In the genomic region with DNA sequence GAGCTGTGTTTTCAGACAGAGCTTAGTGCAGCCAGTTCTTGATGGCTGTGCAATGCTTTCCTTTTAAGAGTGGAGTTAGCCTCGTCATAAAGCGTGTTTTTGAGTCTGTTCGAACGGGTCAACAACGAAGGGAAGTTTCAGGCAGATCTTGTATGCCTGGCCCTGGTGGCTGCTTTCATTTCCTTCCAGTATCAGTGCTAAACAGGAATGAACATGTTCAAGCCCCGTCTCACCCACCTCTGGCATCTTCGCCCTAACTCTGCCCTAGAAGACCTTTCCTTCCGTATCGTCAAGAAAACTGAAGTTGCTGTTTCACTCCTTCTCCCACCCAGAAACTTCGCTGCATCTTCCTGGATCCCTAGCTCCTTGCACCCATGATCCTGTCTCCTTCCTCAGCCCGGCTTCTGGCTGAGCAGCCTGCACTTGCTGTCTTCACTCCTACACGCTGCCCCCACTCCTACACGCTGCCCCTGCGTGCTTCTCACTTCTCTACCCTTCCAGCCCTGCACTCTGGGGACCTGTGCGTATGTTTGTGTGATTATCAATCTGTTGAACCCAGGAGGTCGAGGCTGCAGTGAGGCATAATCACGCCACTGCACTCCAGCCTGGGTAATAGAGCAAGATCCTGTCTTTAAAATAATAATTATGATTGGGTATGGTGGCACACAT, we compare ENCODE assay signal across 8 cellular contexts. TPM values are rescaled to one million over a fixed set of nuclear protein-coding genes. Genes with fewer than 3 reads are reported as not detected.
A peak's percentile ranks its signal among the peaks of the same experiment; 100 is the strongest.
DNase-seq lines count a peak whose midpoint lies in the region; ATAC-seq, FAIRE-seq and TF ChIP-seq lines count a peak whose summit lies in the region.

No MANE protein-coding gene starts in this region.

- ATAC-seq in GM21619 (IDR thresholded peaks at IDR 0.05; ENCODE audit: unreplicated experiment), result no peak
- ATAC-seq in left lobe of liver, result no peak
- no peak for ATAC-seq in GM21423 (IDR thresholded peaks at IDR 0.05; ENCODE audit: unreplicated experiment)

- H3K9ac ChIP-seq in BLaER1 treated with 17β-estradiol and CSF1 and Interleukin-3, amounts not matched to agents 10 nM and 100 nM, result peak overlapping the region in 6 of 11 experiments; percentile 1 to 22 (median 8); a peak in 4 of 22 replicates
- no peak overlapping the region for H3K9ac ChIP-seq in neural progenitor cell

- H3K27me3 ChIP-seq in BLaER1 treated with 17β-estradiol and CSF1 and Interleukin-3, amounts not matched to agents 10 nM and 100 nM, result no peaks in the 10 kb centered on the region
- H3K27me3 ChIP-seq in bronchial epithelial cell (ENCODE audit: control insufficient read depth, insufficient read depth, low read length), result no peaks in the 10 kb centered on the region
- H3K27me3 ChIP-seq in neural progenitor cell, result no peaks in the 10 kb centered on the region

- H3K4me1 Mint-ChIP-seq in neural progenitor cell, result peaks cover 32% of the 10 kb centered on the region

- H3K36me3 ChIP-seq in BLaER1 treated with 17β-estradiol and CSF1 and Interleukin-3, amounts not matched to agents 10 nM and 100 nM, result peaks cover 17 to 54% (median 36%) of the 10 kb centered on the region in 11 experiments
- H3K36me3 ChIP-seq in bronchial epithelial cell (ENCODE audit: control insufficient read depth, insufficient read depth, low read length) (peaks cover 8% of the 10 kb centered on the region), neural progenitor cell (no peaks in the 10 kb centered on the region)

- H3K4me3 ChIP-seq in BLaER1 treated with 17β-estradiol and CSF1 and Interleukin-3, amounts not matched to agents 10 nM and 100 nM, result no peak overlapping the region
- H3K4me3 ChIP-seq in bronchial epithelial cell (ENCODE audit: low read depth, low read length) (no peak overlapping the region), neural progenitor cell (no peak overlapping the region)

- H3K4me3 Mint-ChIP-seq in neural progenitor cell, result no peak overlapping the region

- FAIRE-seq in bronchial epithelial cell (lab: Jason Lieb, UNC), result no peak

- peak overlapping the region; percentile 61 for H3K27ac Mint-ChIP-seq in neural progenitor cell

- peak overlapping the region; percentile 65 to 83 (median 76); a peak in 21 of 22 replicates for H3K4me2 ChIP-seq in BLaER1 treated with 17β-estradiol and CSF1 and Interleukin-3, amounts not matched to agents 10 nM and 100 nM
- H3K4me2 ChIP-seq in neural progenitor cell, result no peak overlapping the region

- peaks cover 12% of the 10 kb centered on the region for H3F3A ChIP-seq in neural progenitor cell (ENCODE audit: low read depth)

- no peaks in the 10 kb centered on the region for H3K9me3 ChIP-seq in BLaER1 treated with 17β-estradiol and CSF1 and Interleukin-3, amounts not matched to agents 10 nM and 100 nM (replicated peaks in 1 of 11)
- H3K9me3 ChIP-seq in neural progenitor cell (ENCODE audit: low read depth), result no peaks in the 10 kb centered on the region

- H4K20me1 ChIP-seq in BLaER1 treated with 17β-estradiol and CSF1 and Interleukin-3, amounts not matched to agents 10 nM and 100 nM, result peaks cover 76 to 100% (median 100%) of the 10 kb centered on the region in 11 experiments
- H4K20me1 ChIP-seq in neural progenitor cell (ENCODE audit: low read depth), result peaks cover 93% of the 10 kb centered on the region

- peaks cover 72 to 86% (median 78%) of the 10 kb centered on the region in 10 experiments for H3K4me1 ChIP-seq in BLaER1 treated with 17β-estradiol and CSF1 and Interleukin-3, amounts not matched to agents 10 nM and 100 nM
- no peaks in the 10 kb centered on the region for H3K4me1 ChIP-seq in neural progenitor cell

- H2AFZ ChIP-seq in neural progenitor cell (replicated peaks), result no peak overlapping the region

- peaks cover 94% of the 10 kb centered on the region for H3K79me2 ChIP-seq in neural progenitor cell (ENCODE audit: low read depth)

- no peaks in the 10 kb centered on the region for H3K27me3 Mint-ChIP-seq in neural progenitor cell (ENCODE audit: insufficient read depth, low read depth)

- H3K36me3 Mint-ChIP-seq in neural progenitor cell, result peaks cover 10% of the 10 kb centered on the region

- no peaks in the 10 kb centered on the region for H3K9me3 Mint-ChIP-seq in neural progenitor cell

- DNase-seq in HPDE6-E6E7 (ENCODE audit: extremely low spot score) (peak; percentile 88), bronchial epithelial cell (ENCODE audit: low read depth) (peak; percentile 77), neural progenitor cell (ENCODE audit: low spot score) (no peak), HuH-7.5 (ENCODE audit: low spot score) (no peak), left lobe of liver (ENCODE audit: low spot score) (no peak)

- H3K27ac ChIP-seq in BLaER1 treated with 17β-estradiol and CSF1 and Interleukin-3, amounts not matched to agents 10 nM and 100 nM, result 0 out of 22 replicates have a peak overlapping the region, but pooled peaks of 2 of the 11 experiments have one; percentile 6 to 12
- H3K27ac ChIP-seq in neural progenitor cell, result no peak overlapping the region

- TF ChIP-seq CTCF in bronchial epithelial cell (IDR thresholded peaks at IDR 0.05; ENCODE audit: insufficient read depth, low read length, severe bottlenecking) (no peak), neural progenitor cell (IDR thresholded peaks at IDR 0.05) (no peak)

RNA-seq across cellular contexts. Expression of a gene that starts 55.3 kb away (rescaled TPM):
- total RNA-seq in bronchial epithelial cell (33.7 and 47.1 TPM in 2 replicates), neural progenitor cell (ENCODE audit: low replicate concordance) (117 and 130 TPM in 2 replicates), left lobe of liver (33.8 TPM)

Comparison
In these comparisons a context has a peak if more than half of its experiments do, and no peak if none do; other contexts are left out.
1. DNase-seq: peak in HPDE6-E6E7 (single experiment) and bronchial epithelial cell (single experiment); none in neural progenitor cell (single experiment), HuH-7.5 (single experiment) and left lobe of liver (single experiment).